21 cellular contexts compared by ENCODE assay signal in the genomic region with DNA sequence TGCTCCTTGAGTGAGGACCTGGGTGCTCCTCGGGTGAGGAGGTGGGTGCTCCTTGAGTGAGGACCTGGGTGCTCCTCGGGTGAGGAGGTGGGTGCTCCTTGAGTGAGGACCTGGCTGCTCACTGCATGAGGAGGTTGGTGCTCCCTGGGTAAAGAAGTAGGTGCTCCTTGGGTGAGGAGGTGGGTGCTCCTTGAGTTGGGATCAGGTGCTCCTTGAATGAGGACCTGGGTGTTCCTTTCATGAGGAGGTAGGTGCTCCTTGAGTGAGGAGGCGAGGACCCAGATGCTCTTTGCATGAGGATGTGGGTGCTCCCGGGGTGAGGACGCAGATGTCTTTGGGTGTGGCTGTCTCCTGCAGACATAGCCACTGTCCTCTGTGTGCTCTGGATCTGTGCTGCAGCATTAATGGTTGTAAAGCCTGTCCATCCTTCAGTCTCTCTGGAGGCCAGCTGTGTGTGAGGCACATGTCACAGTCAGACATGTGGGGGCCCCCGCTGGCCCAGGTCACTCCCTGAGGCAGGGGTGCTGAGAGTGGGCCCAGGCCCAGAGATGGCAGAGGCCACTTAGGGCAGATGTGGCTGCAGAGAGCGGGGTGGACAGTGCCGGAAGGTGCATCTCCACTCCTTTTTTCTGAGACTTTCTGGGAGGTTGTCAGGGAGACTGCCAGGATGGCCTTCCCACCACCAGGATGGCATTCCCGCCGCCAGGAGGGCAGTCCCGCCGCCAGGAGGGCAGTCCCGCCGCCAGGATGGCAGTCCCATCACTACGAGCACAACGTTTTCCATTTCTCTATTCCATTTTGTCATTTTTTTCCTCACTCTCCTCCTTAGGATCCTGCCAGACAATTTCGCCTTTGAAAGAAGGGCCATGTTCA.
DNase-seq lines count a peak whose midpoint lies in the region; ATAC-seq and TF ChIP-seq lines count a peak whose summit lies in the region.
"Had no signal": no experiment of that assay in that cellular context is flagged by ENCODE, and none has a peak within 500 bp of the region (broad histone marks: within the 10 kb centered on the region; RNA-seq: fewer than 3 reads in every experiment).

No MANE protein-coding gene starts in this region.

- no peak for ATAC-seq in natural killer cell treated with Interleukin-12 subunit alpha and Interleukin-12 subunit beta and Interleukin-15 and Interleukin-18, amount 100 ng/mL, for 72 hours
- ATAC-seq in natural killer cell (no peak), lower lobe of right lung (peak in 1 of 2 donors; percentile 17), HG03108 (IDR thresholded peaks at IDR 0.05; ENCODE audit: unreplicated experiment) (no peak), GM19467 (IDR thresholded peaks at IDR 0.05; ENCODE audit: unreplicated experiment) (no peak)
- ATAC-seq: stimulated activated effector memory CD8-positive, alpha-beta T cell treated with anti-CD3 and anti-CD28 coated beads, Interleukin-12 subunit alpha, Interleukin-12 subunit beta, amount 100 ng/mL, for 72 hours had no signal

- peak; percentile 25 for DNase-seq in natural killer cell treated with Interleukin-12 subunit alpha and Interleukin-12 subunit beta and Interleukin-15 and Interleukin-18, amount 100 ng/mL, for 72 hours (ENCODE audit: low spot score)
- DNase-seq in natural killer cell = no peak
- DNase-seq in chondrocyte (ENCODE audit: low spot score) = peak; percentile 58
- DNase-seq in lower lobe of right lung = peak; percentile 28
- DNase-seq in NCI-H524 treated with DMSO at 0.1 percent for 48 hours (lab: John Stamatoyannopoulos, UW) = no peak
- DNase-seq in 8988T = no peak
- DNase-seq: activated CD4-positive, alpha-beta T cell treated with anti-CD3 and anti-CD28 coated beads, Interleukin-2, amount 50 U/mL, for 4 hours; CD4-positive, alpha-beta T cell; NCI-H2081; nephron progenitor cell; stimulated activated CD4-positive, alpha-beta T cell treated with anti-CD3 and anti-CD28 coated beads, Interleukin-2, amount 100 ng/mL, for 24 hours had no signal

- no peak overlapping the region for H3K4me3 ChIP-seq in lower lobe of right lung
- H3K4me3 ChIP-seq: HAP-1, prostate gland, skin epidermis had no signal

- no peaks in the 10 kb centered on the region for H3K4me1 ChIP-seq in lower lobe of right lung
- H3K4me1 ChIP-seq: HAP-1, prostate gland had no signal

- no peak overlapping the region for H3K27ac ChIP-seq in lower lobe of right lung
- H3K27ac ChIP-seq: HL-60, prostate gland, skin epidermis had no signal

- H3K9me3 ChIP-seq in lower lobe of right lung = no peaks in the 10 kb centered on the region
- H3K9me3 ChIP-seq: HAP-1, prostate gland had no signal

- no peaks in the 10 kb centered on the region for H3K4me1 Mint-ChIP-seq in natural killer cell treated with Interleukin-12 subunit alpha and Interleukin-12 subunit beta and Interleukin-15 and Interleukin-18, amount 100 ng/mL, for 72 hours (ENCODE audit: low read depth in 2 of 2)
- no peaks in the 10 kb centered on the region for H3K4me1 Mint-ChIP-seq in natural killer cell
- H3K4me1 Mint-ChIP-seq in chondrocyte (ENCODE audit: low read depth) = no peaks in the 10 kb centered on the region
- H3K4me1 Mint-ChIP-seq: stimulated activated effector memory CD8-positive, alpha-beta T cell treated with anti-CD3 and anti-CD28 coated beads, Interleukin-12 subunit alpha, Interleukin-12 subunit beta, amount 100 ng/mL, for 72 hours had no signal

- TF ChIP-seq CTCF in natural killer cell (IDR thresholded peaks at IDR 0.05) (no peak), chondrocyte (IDR thresholded peaks at IDR 0.05) (no peak), lower lobe of right lung (IDR thresholded peaks at IDR 0.05) (no peak)

- no peaks in the 10 kb centered on the region for H3K36me3 ChIP-seq in lower lobe of right lung
- H3K36me3 ChIP-seq: HAP-1, prostate gland had no signal

- H3K27me3 ChIP-seq in lower lobe of right lung (ENCODE audit: low read depth) = peaks cover 9% of the 10 kb centered on the region

- no peak overlapping the region for H3K27ac Mint-ChIP-seq in natural killer cell treated with Interleukin-12 subunit alpha and Interleukin-12 subunit beta and Interleukin-15 and Interleukin-18, amount 100 ng/mL, for 72 hours
- no peak overlapping the region for H3K27ac Mint-ChIP-seq in natural killer cell
- no peak overlapping the region for H3K27ac Mint-ChIP-seq in chondrocyte (ENCODE audit: unreplicated experiment)
- H3K27ac Mint-ChIP-seq: activated T-helper 1 cell treated with anti-CD3 and anti-CD28 coated beads, Interleukin-12 subunit alpha, Interleukin-12 subunit beta, Interleukin-2, Interleukin-4 antibody, amounts not matched to agents 30 ng/mL and 10 ng/mL and 1 ng/mL, durations not matched to agents 14 hours and 24 hours and 36 hours; CD4-positive, alpha-beta T cell; nephron progenitor cell; stimulated activated effector memory CD8-positive, alpha-beta T cell treated with anti-CD3 and anti-CD28 coated beads, Interleukin-12 subunit alpha, Interleukin-12 subunit beta, amount 100 ng/mL, for 72 hours; T-helper 2 cell treated with Interferon-gamma antibody and Interleukin-4, amounts not matched to agents 5 μg/mL and 100 μg/mL, for 36 hours had no signal

- H3K4me3 Mint-ChIP-seq in natural killer cell treated with Interleukin-12 subunit alpha and Interleukin-12 subunit beta and Interleukin-15 and Interleukin-18, amount 100 ng/mL, for 72 hours = no peak overlapping the region
- H3K4me3 Mint-ChIP-seq in natural killer cell = no peak overlapping the region
- H3K4me3 Mint-ChIP-seq in chondrocyte (ENCODE audit: unreplicated experiment) = no peak overlapping the region
- H3K4me3 Mint-ChIP-seq: activated T-helper 1 cell treated with anti-CD3 and anti-CD28 coated beads, Interleukin-12 subunit alpha, Interleukin-12 subunit beta, Interleukin-2, Interleukin-4 antibody, amounts not matched to agents 30 ng/mL and 10 ng/mL and 1 ng/mL, durations not matched to agents 14 hours and 24 hours and 36 hours; brain; CD4-positive, alpha-beta T cell; nephron progenitor cell; stimulated activated effector memory CD8-positive, alpha-beta T cell treated with anti-CD3 and anti-CD28 coated beads, Interleukin-12 subunit alpha, Interleukin-12 subunit beta, amount 100 ng/mL, for 72 hours; T-helper 2 cell treated with Interferon-gamma antibody and Interleukin-4, amounts not matched to agents 5 μg/mL and 100 μg/mL, for 36 hours had no signal

- no peaks in the 10 kb centered on the region for H3K36me3 Mint-ChIP-seq in natural killer cell treated with Interleukin-12 subunit alpha and Interleukin-12 subunit beta and Interleukin-15 and Interleukin-18, amount 100 ng/mL, for 72 hours
- H3K36me3 Mint-ChIP-seq in natural killer cell (no peaks in the 10 kb centered on the region), chondrocyte (ENCODE audit: low read depth) (no peaks in the 10 kb centered on the region)
- H3K36me3 Mint-ChIP-seq: brain; stimulated activated effector memory CD8-positive, alpha-beta T cell treated with anti-CD3 and anti-CD28 coated beads, Interleukin-12 subunit alpha, Interleukin-12 subunit beta, amount 100 ng/mL, for 72 hours had no signal

- no peaks in the 10 kb centered on the region for H3K27me3 Mint-ChIP-seq in natural killer cell treated with Interleukin-12 subunit alpha and Interleukin-12 subunit beta and Interleukin-15 and Interleukin-18, amount 100 ng/mL, for 72 hours
- peaks cover 0 to 2% of the 10 kb centered on the region in 2 donors for H3K27me3 Mint-ChIP-seq in natural killer cell (ENCODE audit: low read depth in 2 of 2)
- peaks cover 20% of the 10 kb centered on the region for H3K27me3 Mint-ChIP-seq in chondrocyte (ENCODE audit: low read depth)
- H3K27me3 Mint-ChIP-seq: CD4-positive, alpha-beta T cell had no signal

- H3K9me3 Mint-ChIP-seq in natural killer cell treated with Interleukin-12 subunit alpha and Interleukin-12 subunit beta and Interleukin-15 and Interleukin-18, amount 100 ng/mL, for 72 hours = no peaks in the 10 kb centered on the region
- H3K9me3 Mint-ChIP-seq in natural killer cell = no peaks in the 10 kb centered on the region
- no peaks in the 10 kb centered on the region for H3K9me3 Mint-ChIP-seq in chondrocyte (ENCODE audit: low read depth)
- H3K9me3 Mint-ChIP-seq: activated T-helper 1 cell treated with anti-CD3 and anti-CD28 coated beads, Interleukin-12 subunit alpha, Interleukin-12 subunit beta, Interleukin-2, Interleukin-4 antibody, amounts not matched to agents 30 ng/mL and 10 ng/mL and 1 ng/mL, durations not matched to agents 14 hours and 24 hours and 36 hours; CD4-positive, alpha-beta T cell; nephron progenitor cell; T-helper 2 cell treated with Interferon-gamma antibody and Interleukin-4, amounts not matched to agents 5 μg/mL and 100 μg/mL, for 36 hours had no signal

- intact Hi-C loops in natural killer cell (cut with micrococcal nuclease) (no loop called here), lower lobe of right lung (cut with DNase I) (no loop called here)

Comparison
In these comparisons a context has a peak if more than half of its experiments do, and no peak if none do; other contexts are left out.
1. DNase-seq: peak in natural killer cell treated with Interleukin-12 subunit alpha and Interleukin-12 subunit beta and Interleukin-15 and Interleukin-18, amount 100 ng/mL, for 72 hours (single experiment), chondrocyte (single experiment) and lower lobe of right lung (single experiment); none in natural killer cell (single experiment), NCI-H524 treated with DMSO at 0.1 percent for 48 hours (single experiment) and 8988T (single experiment).